ENCODE assay signal across 1 cellular context in genomic region chr6:47152666-47153065, GRCh38.
TF ChIP-seq lines count a peak whose summit lies in the region.

No MANE protein-coding gene starts in this region.

TF ChIP-seq in HCT116, 20 proteins besides CTCF, POLR2A, EP300 and RAD21 (continued from another document):
- TF ChIP-seq REST (IDR thresholded peaks at IDR 0.05; ENCODE audit: low read depth), result no peak
- no peak for TF ChIP-seq ZBTB33 (IDR thresholded peaks at IDR 0.05; ENCODE audit: extremely low read depth, insufficient replicate concordance, low read length)
- no peak for TF ChIP-seq FOSL1 (IDR thresholded peaks at IDR 0.05; ENCODE audit: low read depth)
